Comparison of ENCODE assay signal across 24 cellular contexts in genomic region chr14:63952053-63952932, GRCh38.
A peak's percentile ranks its signal among the peaks of the same experiment; 100 is the strongest.
DNase-seq lines count a peak whose midpoint lies in the region; ATAC-seq and TF ChIP-seq lines count a peak whose summit lies in the region.
"Had no signal": no experiment of that assay in that cellular context is flagged by ENCODE, and none has a peak within 500 bp of the region (broad histone marks: within the 10 kb centered on the region; RNA-seq: fewer than 3 reads in every experiment).

No MANE protein-coding gene starts in this region.

- H3K27ac ChIP-seq in heart left ventricle (peak overlapping the region in 5 of 12 donors; percentile 20 to 50 (median 30)), subcutaneous abdominal adipose tissue (ENCODE audit: low read depth, low read length) (peak overlapping the region; percentile 32)
- H3K27ac ChIP-seq in effector memory CD4-positive, alpha-beta T cell (ENCODE audit: insufficient read depth, low read length, poor library complexity, severe bottlenecking) = no peak overlapping the region
- H3K27ac ChIP-seq: ascending aorta, HL-60, neural progenitor cell had no signal

- no peaks in the 10 kb centered on the region for H3K9me3 Mint-ChIP-seq in activated naive CD8-positive, alpha-beta T cell treated with anti-CD3 and anti-CD28 coated beads, Interleukin-2, amount 10 ng/mL, durations not matched to agents 7 days and 5 days
- H3K9me3 Mint-ChIP-seq in activated naive CD8-positive, alpha-beta T cell treated with anti-CD3 and anti-CD28 coated beads, Interleukin-2, amount 50 U/mL, for 24 hours = no peaks in the 10 kb centered on the region
- H3K9me3 Mint-ChIP-seq: neural progenitor cell; T-helper 1 cell treated with Interleukin-12 subunit alpha and Interleukin-12 subunit beta and Interleukin-4 antibody, amounts not matched to agents 30 μg/mL and 1 μg/mL, for 36 hours had no signal

- no peak for ATAC-seq in activated naive CD8-positive, alpha-beta T cell treated with anti-CD3 and anti-CD28 coated beads, Interleukin-2, amount 10 ng/mL, durations not matched to agents 7 days and 5 days (ENCODE audit: low read depth)
- no peak for ATAC-seq in activated naive CD8-positive, alpha-beta T cell treated with anti-CD3 and anti-CD28 coated beads, Interleukin-2, amount 50 U/mL, for 24 hours
- ATAC-seq in heart left ventricle = peak in 3 of 4 donors; percentile 84 to 93 (median 91)
- ATAC-seq: activated CD4-positive, alpha-beta T cell treated with anti-CD3 and anti-CD28 coated beads for 36 hours had no signal

- peaks cover 50% of the 10 kb centered on the region for H3K36me3 Mint-ChIP-seq in activated naive CD8-positive, alpha-beta T cell treated with anti-CD3 and anti-CD28 coated beads, Interleukin-2, amount 10 ng/mL, durations not matched to agents 7 days and 5 days
- peaks cover 13% of the 10 kb centered on the region for H3K36me3 Mint-ChIP-seq in activated naive CD8-positive, alpha-beta T cell treated with anti-CD3 and anti-CD28 coated beads, Interleukin-2, amount 50 U/mL, for 24 hours (ENCODE audit: low read depth)

- H3K27me3 ChIP-seq in MG63 = no peaks in the 10 kb centered on the region
- H3K27me3 ChIP-seq in heart left ventricle = no peaks in the 10 kb centered on the region
- no peaks in the 10 kb centered on the region for H3K27me3 ChIP-seq in subcutaneous abdominal adipose tissue (ENCODE audit: control insufficient read depth in 5 of 5, insufficient read depth in 4 of 5, low read length in 5 of 5)
- no peaks in the 10 kb centered on the region for H3K27me3 ChIP-seq in effector memory CD4-positive, alpha-beta T cell (replicated peaks; ENCODE audit: control insufficient read depth, insufficient read depth, low read length, poor library complexity, severe bottlenecking)
- H3K27me3 ChIP-seq: ascending aorta, neural progenitor cell, upper lobe of left lung had no signal

- 57 to 70% (median 67%) methylated on average over 6 of the region's 6 CpGs for WGBS in heart left ventricle, 4 donors

- no peaks in the 10 kb centered on the region for H3K27me3 Mint-ChIP-seq in activated naive CD8-positive, alpha-beta T cell treated with anti-CD3 and anti-CD28 coated beads, Interleukin-2, amount 10 ng/mL, durations not matched to agents 7 days and 5 days
- H3K27me3 Mint-ChIP-seq in activated naive CD8-positive, alpha-beta T cell treated with anti-CD3 and anti-CD28 coated beads, Interleukin-2, amount 50 U/mL, for 24 hours = no peaks in the 10 kb centered on the region
- H3K27me3 Mint-ChIP-seq: activated CD4-positive, alpha-beta T cell treated with anti-CD3 and anti-CD28 coated beads for 36 hours had no signal

- peaks cover 0 to 22% (median 11%) of the 10 kb centered on the region in 12 donors for H3K4me1 ChIP-seq in heart left ventricle
- peaks cover 0 to 15% (median 3%) of the 10 kb centered on the region in 5 donors for H3K4me1 ChIP-seq in subcutaneous abdominal adipose tissue (ENCODE audit: control insufficient read depth in 5 of 5, insufficient read depth in 5 of 5, low read length in 5 of 5)
- no peaks in the 10 kb centered on the region for H3K4me1 ChIP-seq in effector memory CD4-positive, alpha-beta T cell (ENCODE audit: control insufficient read depth, insufficient read depth, low read length, poor library complexity, severe bottlenecking)
- H3K4me1 ChIP-seq: ascending aorta, neural progenitor cell had no signal

- H3K4me3 Mint-ChIP-seq in activated naive CD8-positive, alpha-beta T cell treated with anti-CD3 and anti-CD28 coated beads, Interleukin-2, amount 10 ng/mL, durations not matched to agents 7 days and 5 days = no peak overlapping the region
- H3K4me3 Mint-ChIP-seq in activated naive CD8-positive, alpha-beta T cell treated with anti-CD3 and anti-CD28 coated beads, Interleukin-2, amount 50 U/mL, for 24 hours = no peak overlapping the region
- H3K4me3 Mint-ChIP-seq: activated CD4-positive, alpha-beta T cell treated with anti-CD3 and anti-CD28 coated beads for 36 hours; neural progenitor cell; T-helper 1 cell treated with Interleukin-12 subunit alpha and Interleukin-12 subunit beta and Interleukin-4 antibody, amounts not matched to agents 30 μg/mL and 1 μg/mL, for 36 hours had no signal

- no peak for DNase-seq in activated naive CD8-positive, alpha-beta T cell treated with anti-CD3 and anti-CD28 coated beads, Interleukin-2, amount 10 ng/mL, durations not matched to agents 7 days and 5 days
- no peak for DNase-seq in activated naive CD8-positive, alpha-beta T cell treated with anti-CD3 and anti-CD28 coated beads, Interleukin-2, amount 50 U/mL, for 24 hours
- DNase-seq in MG63 = peak; percentile 28
- peak in 1 of 5 donors; percentile 38 for DNase-seq in heart left ventricle
- DNase-seq in GM19240 (ENCODE audit: insufficient read length, low spot score) = no peak
- DNase-seq in effector memory CD4-positive, alpha-beta T cell = no peak
- no peak for DNase-seq in 8988T
- DNase-seq: activated CD4-positive, alpha-beta T cell treated with anti-CD3 and anti-CD28 coated beads for 36 hours; activated naive CD4-positive, alpha-beta T cell treated with anti-CD3 and anti-CD28 coated beads, Interleukin-2, amount 50 U/mL, for 16 hours; activated T-cell treated with anti-CD3 and anti-CD28 coated beads, Interleukin-2, amount 50 U/mL, for 48 hours; cerebellar nuclear complex; erythroblast; hippocampal formation; NCI-H1092; NCI-H187 treated with DMSO at 0.1 percent for 48 hours; NCI-H524 treated with DMSO at 0.1 percent for 48 hours; posterior cingulate gyrus; upper lobe of left lung had no signal

- no peaks in the 10 kb centered on the region for H3K36me3 ChIP-seq in MG63
- H3K36me3 ChIP-seq in heart left ventricle = peaks cover 0 to 67% (median 29%) of the 10 kb centered on the region in 9 donors
- H3K36me3 ChIP-seq in subcutaneous abdominal adipose tissue (ENCODE audit: control insufficient read depth in 5 of 5, insufficient read depth in 5 of 5, low read length in 5 of 5) = peaks cover 7 to 34% (median 16%) of the 10 kb centered on the region in 5 donors
- H3K36me3 ChIP-seq in effector memory CD4-positive, alpha-beta T cell (ENCODE audit: control insufficient read depth, insufficient read depth, low read length) = peaks cover 46% of the 10 kb centered on the region

- no peaks in the 10 kb centered on the region for H3K9me3 ChIP-seq in MG63
- H3K9me3 ChIP-seq in heart left ventricle = no peaks in the 10 kb centered on the region
- no peaks in the 10 kb centered on the region for H3K9me3 ChIP-seq in subcutaneous abdominal adipose tissue (ENCODE audit: control insufficient read depth in 5 of 5, low read length in 5 of 5)
- no peaks in the 10 kb centered on the region for H3K9me3 ChIP-seq in effector memory CD4-positive, alpha-beta T cell (ENCODE audit: control insufficient read depth, low read length)
- H3K9me3 ChIP-seq: ascending aorta, upper lobe of left lung had no signal

- no peak overlapping the region for H3K9ac ChIP-seq in subcutaneous abdominal adipose tissue (ENCODE audit: low read length in 5 of 5)
- H3K9ac ChIP-seq: neural progenitor cell had no signal

- peaks cover 6% of the 10 kb centered on the region for H3K4me1 Mint-ChIP-seq in activated naive CD8-positive, alpha-beta T cell treated with anti-CD3 and anti-CD28 coated beads, Interleukin-2, amount 10 ng/mL, durations not matched to agents 7 days and 5 days
- no peaks in the 10 kb centered on the region for H3K4me1 Mint-ChIP-seq in activated naive CD8-positive, alpha-beta T cell treated with anti-CD3 and anti-CD28 coated beads, Interleukin-2, amount 50 U/mL, for 24 hours
- H3K4me1 Mint-ChIP-seq: activated CD4-positive, alpha-beta T cell treated with anti-CD3 and anti-CD28 coated beads for 36 hours; neural progenitor cell had no signal

- TF ChIP-seq CTCF in heart left ventricle (IDR thresholded peaks at IDR 0.05) = no peak

- TF ChIP-seq POLR2A in heart left ventricle (IDR thresholded peaks at IDR 0.05) = no peak

- peak overlapping the region; percentile 27 for H3K27ac Mint-ChIP-seq in activated naive CD8-positive, alpha-beta T cell treated with anti-CD3 and anti-CD28 coated beads, Interleukin-2, amount 10 ng/mL, durations not matched to agents 7 days and 5 days
- H3K27ac Mint-ChIP-seq in activated naive CD8-positive, alpha-beta T cell treated with anti-CD3 and anti-CD28 coated beads, Interleukin-2, amount 50 U/mL, for 24 hours = no peak overlapping the region
- H3K27ac Mint-ChIP-seq: activated CD4-positive, alpha-beta T cell treated with anti-CD3 and anti-CD28 coated beads for 36 hours; neural progenitor cell had no signal

- H3K4me3 ChIP-seq in MG63 (no peak overlapping the region), heart left ventricle (no peak overlapping the region), subcutaneous abdominal adipose tissue (ENCODE audit: low read depth in 1 of 5, low read length in 5 of 5) (no peak overlapping the region)
- H3K4me3 ChIP-seq in effector memory CD4-positive, alpha-beta T cell (ENCODE audit: insufficient read depth, low read depth, low read length, poor library complexity, severe bottlenecking) = no peak overlapping the region
- H3K4me3 ChIP-seq: ascending aorta, lung, neural progenitor cell, upper lobe of left lung had no signal

- POLR2A ChIA-PET in activated naive CD8-positive, alpha-beta T cell treated with anti-CD3 and anti-CD28 coated beads, Interleukin-2, amount 10 ng/mL, durations not matched to agents 7 days and 5 days (lab: Charles Lee) = interaction anchor here (1.1 kb wide), 1 partner anchor 100 kb away, joined by 3 read pairs; the partner anchor contains the start of gene SYNE2

- intact Hi-C loops in heart left ventricle (cut with DNase I) = loop anchor here in 8 of 10 donors (1.0 to 10.0 kb wide), 3 partner anchors 97 to 100 kb away; partner anchors contain the start of gene SYNE2 (in 7 of the 8)

Comparison
In these comparisons a context has a peak if more than half of its experiments do, and no peak if none do; other contexts are left out.
1. ATAC-seq: peak in heart left ventricle (3 of 4); none in activated naive CD8-positive, alpha-beta T cell treated with anti-CD3 and anti-CD28 coated beads, Interleukin-2, amount 10 ng/mL, durations not matched to agents 7 days and 5 days (single experiment) and activated naive CD8-positive, alpha-beta T cell treated with anti-CD3 and anti-CD28 coated beads, Interleukin-2, amount 50 U/mL, for 24 hours (single experiment).